31 cellular contexts compared by ENCODE assay signal in the genomic region with DNA sequence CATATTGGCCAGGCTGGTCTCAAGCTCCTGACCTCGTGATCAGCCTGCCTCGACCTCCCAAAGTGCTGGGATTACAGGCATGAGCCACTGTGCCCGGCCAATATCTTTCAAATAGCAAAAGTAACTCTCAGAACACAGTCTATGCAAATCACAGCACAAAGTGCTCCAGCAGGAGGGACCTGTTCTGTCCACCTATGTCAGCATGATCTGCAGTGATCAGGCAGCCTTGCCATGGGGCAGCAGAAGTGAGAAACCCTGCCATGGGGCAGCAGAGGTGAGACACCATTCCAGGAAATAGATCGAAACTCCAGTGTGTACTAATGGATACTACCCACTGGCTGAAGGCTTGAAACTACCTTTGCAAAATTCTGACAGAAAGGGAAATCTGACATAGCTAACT.
"Had no signal": no experiment of that assay in that cellular context is flagged by ENCODE, and none has a peak within 500 bp of the region (broad histone marks: within the 10 kb centered on the region; RNA-seq: fewer than 3 reads in every experiment).

No MANE protein-coding gene starts in this region.

- DNase-seq: activated CD4-positive, alpha-beta T cell treated with anti-CD3 and anti-CD28 coated beads, Interleukin-2, amount 10 ng/mL, durations not matched to agents 24 days and 14 days; activated CD4-positive, alpha-beta T cell treated with anti-CD3 and anti-CD28 coated beads, Interleukin-2, amount 50 U/mL, for 4 hours; activated CD8-positive, alpha-beta memory T cell treated with anti-CD3 and anti-CD28 coated beads, Interleukin-2, amount 50 U/mL, for 4 hours; activated CD8-positive, alpha-beta T cell treated with anti-CD3 and anti-CD28 coated beads for 36 hours; activated gamma-delta T cell treated with Interleukin-2 at 50 U/mL for 16 hours; activated naive CD4-positive, alpha-beta T cell treated with anti-CD3 and anti-CD28 coated beads for 36 hours; activated T-cell treated with anti-CD3 and anti-CD28 coated beads for 4 hours; activated T-cell treated with anti-CD3 and anti-CD28 coated beads, Interleukin-2, amount 50 U/mL, for 4 hours; body of pancreas; cerebellar nuclear complex; NCI-H1105; NCI-H1417 treated with DMSO at 0.1 percent for 48 hours; NCI-H187 treated with DMSO at 0.1 percent for 48 hours; NCI-H2081; NCI-H2171 treated with DMSO at 0.1 percent for 48 hours; NCI-H2227 treated with DMSO at 0.1 percent for 48 hours; NCI-H446; NCI-H524; Peyer's patch; RPMI8226; SIG-M5; SW 1271; T-helper 1 cell; T-helper 2 cell; T-helper 9 cell; WERI-Rb-1 had no signal

- ATAC-seq: activated CD8-positive, alpha-beta T cell treated with anti-CD3 and anti-CD28 coated beads for 36 hours; activated naive CD4-positive, alpha-beta T cell treated with anti-CD3 and anti-CD28 coated beads, Interleukin-2, amount 50 U/mL, for 72 hours; activated T-cell treated with anti-CD3 and anti-CD28 coated beads, Interleukin-2, amount 50 U/mL, for 4 hours; body of pancreas; Right ventricle myocardium inferior had no signal

- H3K36me3 Mint-ChIP-seq: activated naive CD4-positive, alpha-beta T cell treated with anti-CD3 and anti-CD28 coated beads, Interleukin-2, amount 50 U/mL, for 72 hours had no signal

- H3K27me3 ChIP-seq: adrenal gland, body of pancreas, breast epithelium, Peyer's patch had no signal

- H3K9me3 Mint-ChIP-seq: activated CD4-positive, alpha-beta T cell treated with anti-CD3 and anti-CD28 coated beads, Interleukin-2, amount 10 ng/mL, durations not matched to agents 24 days and 14 days; activated CD8-positive, alpha-beta T cell treated with anti-CD3 and anti-CD28 coated beads for 36 hours; activated naive CD4-positive, alpha-beta T cell treated with anti-CD3 and anti-CD28 coated beads for 36 hours; activated naive CD4-positive, alpha-beta T cell treated with anti-CD3 and anti-CD28 coated beads, Interleukin-2, amount 50 U/mL, for 72 hours; activated T-helper 1 cell treated with anti-CD3 and anti-CD28 coated beads, Interleukin-12 subunit alpha, Interleukin-12 subunit beta, Interleukin-2, Interleukin-4 antibody, amounts not matched to agents 30 ng/mL and 10 ng/mL and 1 ng/mL, durations not matched to agents 14 hours and 24 hours and 36 hours had no signal

- H3K4me3 ChIP-seq: adrenal gland, body of pancreas, breast epithelium, Peyer's patch had no signal

- H3K27ac Mint-ChIP-seq: activated CD4-positive, alpha-beta T cell treated with anti-CD3 and anti-CD28 coated beads, Interleukin-2, amount 10 ng/mL, durations not matched to agents 24 days and 14 days; activated CD8-positive, alpha-beta T cell treated with anti-CD3 and anti-CD28 coated beads for 36 hours; activated naive CD4-positive, alpha-beta T cell treated with anti-CD3 and anti-CD28 coated beads for 36 hours; activated naive CD4-positive, alpha-beta T cell treated with anti-CD3 and anti-CD28 coated beads, Interleukin-2, amount 50 U/mL, for 72 hours; activated T-helper 1 cell treated with anti-CD3 and anti-CD28 coated beads, Interleukin-12 subunit alpha, Interleukin-12 subunit beta, Interleukin-2, Interleukin-4 antibody, amounts not matched to agents 30 ng/mL and 10 ng/mL and 1 ng/mL, durations not matched to agents 14 hours and 24 hours and 36 hours had no signal

- H3K9me3 ChIP-seq: adrenal gland, body of pancreas, breast epithelium had no signal

- H3K4me3 Mint-ChIP-seq: activated CD4-positive, alpha-beta T cell treated with anti-CD3 and anti-CD28 coated beads, Interleukin-2, amount 10 ng/mL, durations not matched to agents 24 days and 14 days; activated CD8-positive, alpha-beta T cell treated with anti-CD3 and anti-CD28 coated beads for 36 hours; activated naive CD4-positive, alpha-beta T cell treated with anti-CD3 and anti-CD28 coated beads for 36 hours; activated T-cell treated with anti-CD3 and anti-CD28 coated beads, Interleukin-2, amount 50 U/mL, for 4 hours; activated T-helper 1 cell treated with anti-CD3 and anti-CD28 coated beads, Interleukin-12 subunit alpha, Interleukin-12 subunit beta, Interleukin-2, Interleukin-4 antibody, amounts not matched to agents 30 ng/mL and 10 ng/mL and 1 ng/mL, durations not matched to agents 14 hours and 24 hours and 36 hours had no signal

- H3K27ac ChIP-seq: adrenal gland, body of pancreas, breast epithelium, Peyer's patch, WERI-Rb-1 had no signal

- H3K4me1 ChIP-seq: adrenal gland, breast epithelium had no signal

- H3K36me3 ChIP-seq: adrenal gland, breast epithelium, Peyer's patch, WERI-Rb-1 had no signal
